Comparison of ENCODE assay signal across 8 cellular contexts in genomic region chr5:181217111-181217804, GRCh38. TPM values are rescaled to one million over a fixed set of nuclear protein-coding genes. Genes with fewer than 3 reads are reported as not detected.
A peak's percentile ranks its signal among the peaks of the same experiment; 100 is the strongest.
DNase-seq lines count a peak whose midpoint lies in the region; ATAC-seq lines count a peak whose summit lies in the region.

No MANE protein-coding gene starts in this region.

- peak overlapping the region in 1 of 2 experiments; percentile 34 for H3K23ac ChIP-seq in mesenchymal stem cell (ENCODE audit: low read length in 2 of 2)

- 1% methylated on average over 46 of the region's 46 CpGs for WGBS in mesenchymal stem cell

- H3K4me1 ChIP-seq in mesenchymal stem cell (ENCODE audit: control insufficient read depth, insufficient read depth, low read depth, low read length) (peaks cover 14% of the 10 kb centered on the region), stomach smooth muscle (ENCODE audit: control insufficient read depth, insufficient read depth, low read length) (peaks cover 19% of the 10 kb centered on the region)

- H2BK5ac ChIP-seq in mesenchymal stem cell (ENCODE audit: low read depth, low read length, poor library complexity, severe bottlenecking), result no peak overlapping the region

- H3K14ac ChIP-seq in mesenchymal stem cell (ENCODE audit: low read length in 2 of 2), result no peak overlapping the region

- H3K9ac ChIP-seq in mesenchymal stem cell (ENCODE audit: low read length), result peak overlapping the region; percentile 48
- H3K9ac ChIP-seq in stomach smooth muscle (ENCODE audit: low read length in 2 of 2), result peak overlapping the region; percentile 42 to 57

- ATAC-seq in HG02973 (IDR thresholded peaks at IDR 0.05; ENCODE audit: unreplicated experiment), result peak; percentile 16
- ATAC-seq in GM18858 (IDR thresholded peaks at IDR 0.05; ENCODE audit: unreplicated experiment), result no peak
- no peak for ATAC-seq in GM21390 (IDR thresholded peaks at IDR 0.05; ENCODE audit: unreplicated experiment)

- no peak overlapping the region for H2BK12ac ChIP-seq in mesenchymal stem cell (ENCODE audit: low read length in 2 of 2)

- no peak overlapping the region for H2AK5ac ChIP-seq in mesenchymal stem cell (ENCODE audit: low read length, severe bottlenecking)

- peaks cover 5% of the 10 kb centered on the region for H3K27me3 Mint-ChIP-seq in T-helper 2 cell treated with Interferon-gamma antibody and Interleukin-4, amounts not matched to agents 5 μg/mL and 100 μg/mL, for 36 hours (ENCODE audit: low read depth)

- peak overlapping the region; percentile 84 for H3K4me3 Mint-ChIP-seq in T-helper 2 cell treated with Interferon-gamma antibody and Interleukin-4, amounts not matched to agents 5 μg/mL and 100 μg/mL, for 36 hours

- H3K4me3 ChIP-seq in mesenchymal stem cell (ENCODE audit: insufficient read depth in 1 of 2, low read depth in 1 of 2, low read length in 2 of 2), result peak overlapping the region; percentile 47 to 79
- H3K4me3 ChIP-seq in stomach smooth muscle (ENCODE audit: low read length in 2 of 2), result peak overlapping the region; percentile 78 to 84

- no peaks in the 10 kb centered on the region for H3K9me3 Mint-ChIP-seq in T-helper 2 cell treated with Interferon-gamma antibody and Interleukin-4, amounts not matched to agents 5 μg/mL and 100 μg/mL, for 36 hours

- H3K27ac ChIP-seq in mesenchymal stem cell (ENCODE audit: low read length, poor library complexity, severe bottlenecking) (peak overlapping the region; percentile 14), stomach smooth muscle (ENCODE audit: low read length) (peak overlapping the region; percentile 60)

- no peaks in the 10 kb centered on the region for H3K79me1 ChIP-seq in mesenchymal stem cell (replicated peaks; ENCODE audit: low read length, poor library complexity, severe bottlenecking)

- H2BK15ac ChIP-seq in mesenchymal stem cell (ENCODE audit: low read depth, poor library complexity, severe bottlenecking), result no peak overlapping the region

- no peak overlapping the region for H3K4ac ChIP-seq in mesenchymal stem cell (ENCODE audit: low read depth in 1 of 2, low read length in 2 of 2)

- H3K9me3 ChIP-seq in mesenchymal stem cell (ENCODE audit: control insufficient read depth, low read length), result no peaks in the 10 kb centered on the region
- H3K9me3 ChIP-seq in stomach smooth muscle (ENCODE audit: control insufficient read depth in 2 of 2, low read length in 2 of 2), result no peaks in the 10 kb centered on the region

- H4K91ac ChIP-seq in mesenchymal stem cell (ENCODE audit: low read length), result no peak overlapping the region

- H3K36me3 ChIP-seq in mesenchymal stem cell (ENCODE audit: control insufficient read depth in 1 of 2, insufficient read depth in 2 of 2, low read depth in 1 of 2, low read length in 2 of 2), result no peaks in the 10 kb centered on the region
- H3K36me3 ChIP-seq in stomach smooth muscle (ENCODE audit: control insufficient read depth in 2 of 2, insufficient read depth in 2 of 2, low read length in 2 of 2), result no peaks in the 10 kb centered on the region

- H3K4me2 ChIP-seq in mesenchymal stem cell (ENCODE audit: low read length, poor library complexity, severe bottlenecking), result peak overlapping the region; percentile 91

- H3K36me3 Mint-ChIP-seq in T-helper 2 cell treated with Interferon-gamma antibody and Interleukin-4, amounts not matched to agents 5 μg/mL and 100 μg/mL, for 36 hours (ENCODE audit: low read depth), result peaks cover 1% of the 10 kb centered on the region

- H4K8ac ChIP-seq in mesenchymal stem cell (ENCODE audit: low read length), result peak overlapping the region; percentile 69

- H3K27ac Mint-ChIP-seq in T-helper 2 cell treated with Interferon-gamma antibody and Interleukin-4, amounts not matched to agents 5 μg/mL and 100 μg/mL, for 36 hours, result peak overlapping the region; percentile 91

- H3K27me3 ChIP-seq in mesenchymal stem cell (ENCODE audit: control insufficient read depth in 1 of 2, insufficient read depth in 1 of 2, low read length in 2 of 2) (peaks cover 0 to 10% of the 10 kb centered on the region in 2 experiments), stomach smooth muscle (ENCODE audit: control insufficient read depth in 1 of 2, insufficient read depth in 2 of 2, low read length in 2 of 2) (no peaks in the 10 kb centered on the region)

- peak overlapping the region; percentile 64 to 70 for H3K18ac ChIP-seq in mesenchymal stem cell (ENCODE audit: low read depth in 1 of 2, low read length in 2 of 2)

- H3K4me1 Mint-ChIP-seq in T-helper 2 cell treated with Interferon-gamma antibody and Interleukin-4, amounts not matched to agents 5 μg/mL and 100 μg/mL, for 36 hours (ENCODE audit: low read depth), result peaks cover 39% of the 10 kb centered on the region

- H2AFZ ChIP-seq in mesenchymal stem cell (ENCODE audit: low read depth, low read length), result peak overlapping the region; percentile 66

- H2BK120ac ChIP-seq in mesenchymal stem cell (ENCODE audit: low read depth, low read length), result no peak overlapping the region

- DNase-seq in D341Med (ENCODE audit: low spot score) (peak; percentile 69), dermis blood vessel endothelial cell (peak; percentile 56), mesenchymal stem cell (peak; percentile 85)
- DNase-seq in T-helper 2 cell treated with Interferon-gamma antibody and Interleukin-4, amounts not matched to agents 5 μg/mL and 100 μg/mL, for 36 hours (ENCODE audit: low spot score), result peak; percentile 60

RNA-seq across cellular contexts. Expression of gene TRIM41, which starts 5.8 kb away (rescaled TPM):
- 9.0 and 9.2 TPM in 2 replicates for total RNA-seq in dermis blood vessel endothelial cell
- 19.1 TPM for polyA plus RNA-seq in mesenchymal stem cell (2013, experiment 1 of 2)
- polyA plus RNA-seq in mesenchymal stem cell (2013, experiment 2 of 2), result 19.0 TPM

RNA-seq across cellular contexts. Expression of gene TRIM7, which starts 12.3 kb away (rescaled TPM):
- total RNA-seq in dermis blood vessel endothelial cell, result 2.7 and 5.2 TPM in 2 replicates
- 1.8 TPM for polyA plus RNA-seq in mesenchymal stem cell (2013, experiment 1 of 2)
- polyA plus RNA-seq in mesenchymal stem cell (2013, experiment 2 of 2), result 1.4 TPM

RNA-seq across cellular contexts. Expression of gene RACK1, which starts 26.4 kb away (rescaled TPM):
- total RNA-seq in dermis blood vessel endothelial cell, result 4,132 and 4,370 TPM in 2 replicates
- 2,784 TPM for polyA plus RNA-seq in mesenchymal stem cell (2013, experiment 1 of 2)
- polyA plus RNA-seq in mesenchymal stem cell (2013, experiment 2 of 2), result 2,751 TPM

RNA-seq across cellular contexts. Expression of gene TRIM52, which starts 43.7 kb away (rescaled TPM):
- 6.3 and 8.8 TPM in 2 replicates for total RNA-seq in dermis blood vessel endothelial cell
- polyA plus RNA-seq in mesenchymal stem cell (2013, experiment 1 of 2), result 4.2 TPM
- 4.0 TPM for polyA plus RNA-seq in mesenchymal stem cell (2013, experiment 2 of 2)
